ENCODE assay signal across 27 cellular contexts in the genomic region with DNA sequence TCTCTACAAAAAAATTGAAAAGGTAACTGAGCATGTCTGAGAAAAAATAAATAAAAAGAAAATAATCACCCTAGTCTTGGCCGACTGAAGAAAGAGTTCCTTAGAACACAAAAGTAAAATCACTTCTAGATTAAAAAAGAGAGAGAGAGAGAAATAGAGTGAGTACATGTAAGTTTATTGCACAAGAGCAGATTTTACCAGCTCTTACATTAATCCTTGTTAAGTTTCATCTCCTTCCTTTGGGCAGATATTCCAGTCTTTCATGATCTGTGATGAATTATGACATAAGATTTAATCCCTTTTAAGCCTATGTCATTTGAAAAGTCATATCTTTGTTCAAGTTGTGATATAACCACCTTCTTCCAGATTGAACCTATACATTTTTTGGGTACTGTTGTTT. TPM values are rescaled to one million over a fixed set of nuclear protein-coding genes. Genes with fewer than 3 reads are reported as not detected.
DNase-seq lines count a peak whose midpoint lies in the region; ATAC-seq and TF ChIP-seq lines count a peak whose summit lies in the region.
"Had no signal": no experiment of that assay in that cellular context is flagged by ENCODE, and none has a peak within 500 bp of the region (broad histone marks: within the 10 kb centered on the region; RNA-seq: fewer than 3 reads in every experiment).

No MANE protein-coding gene starts in this region.

- no peak overlapping the region for H3K4me3 Mint-ChIP-seq in activated T-helper 1 cell treated with anti-CD3 and anti-CD28 coated beads, Interleukin-12 subunit alpha, Interleukin-12 subunit beta, Interleukin-2, Interleukin-4 antibody, amounts not matched to agents 30 ng/mL and 10 ng/mL and 1 ng/mL, durations not matched to agents 14 hours and 24 hours and 36 hours
- H3K4me3 Mint-ChIP-seq: activated B cell treated with CpG ODN at 0.5 μM for 24 hours; activated CD4-positive, alpha-beta memory T cell treated with anti-CD3 and anti-CD28 coated beads, Interleukin-2, amount 10 ng/mL, durations not matched to agents 7 days and 5 days; naive thymus-derived CD4-positive, alpha-beta T cell; type B pancreatic cell had no signal

- H3K4me1 ChIP-seq in A673 (ENCODE audit: insufficient read depth, low read length, poor library complexity, severe bottlenecking) (peaks cover 28% of the 10 kb centered on the region), left lung (peaks cover 8 to 33% of the 10 kb centered on the region in 2 donors)

- H3K27me3 Mint-ChIP-seq in activated T-helper 1 cell treated with anti-CD3 and anti-CD28 coated beads, Interleukin-12 subunit alpha, Interleukin-12 subunit beta, Interleukin-2, Interleukin-4 antibody, amounts not matched to agents 30 ng/mL and 10 ng/mL and 1 ng/mL, durations not matched to agents 14 hours and 24 hours and 36 hours (ENCODE audit: insufficient read depth): no peaks in the 10 kb centered on the region
- H3K27me3 Mint-ChIP-seq: activated B cell treated with CpG ODN at 0.5 μM for 24 hours; activated CD4-positive, alpha-beta memory T cell treated with anti-CD3 and anti-CD28 coated beads, Interleukin-2, amount 10 ng/mL, durations not matched to agents 7 days and 5 days; naive thymus-derived CD4-positive, alpha-beta T cell; type B pancreatic cell had no signal

- H3K36me3 ChIP-seq in A673 (ENCODE audit: insufficient read depth, low read length, poor library complexity, severe bottlenecking) (no peaks in the 10 kb centered on the region), left lung (no peaks in the 10 kb centered on the region), MG63 (no peaks in the 10 kb centered on the region)
- H3K36me3 ChIP-seq: cardiac muscle cell had no signal

- BruUV-seq in A673 (replicated peaks; lab: Mats Ljungman, UMichigan): no TSS peak

- H3K9me3 ChIP-seq in A673 (ENCODE audit: low read depth, low read length, poor library complexity, severe bottlenecking) (no peaks in the 10 kb centered on the region), left lung (no peaks in the 10 kb centered on the region), MG63 (no peaks in the 10 kb centered on the region)

- POLR2A ChIA-PET in A673 (lab: Charles Lee; ENCODE audit: low non-redundant PET): interaction anchor here (0.6 to 0.7 kb wide), 2 partner anchors 11 to 95 kb away, joined by 3 read pairs; no protein-coding TSS in a partner anchor

- peaks cover 16% of the 10 kb centered on the region for H3K4me1 Mint-ChIP-seq in activated T-helper 1 cell treated with anti-CD3 and anti-CD28 coated beads, Interleukin-12 subunit alpha, Interleukin-12 subunit beta, Interleukin-2, Interleukin-4 antibody, amounts not matched to agents 30 ng/mL and 10 ng/mL and 1 ng/mL, durations not matched to agents 14 hours and 24 hours and 36 hours (ENCODE audit: low read depth)

- no peaks in the 10 kb centered on the region for H3K9me3 Mint-ChIP-seq in activated T-helper 1 cell treated with anti-CD3 and anti-CD28 coated beads, Interleukin-12 subunit alpha, Interleukin-12 subunit beta, Interleukin-2, Interleukin-4 antibody, amounts not matched to agents 30 ng/mL and 10 ng/mL and 1 ng/mL, durations not matched to agents 14 hours and 24 hours and 36 hours
- H3K9me3 Mint-ChIP-seq: activated B cell treated with CpG ODN at 0.5 μM for 24 hours; activated CD4-positive, alpha-beta memory T cell treated with anti-CD3 and anti-CD28 coated beads, Interleukin-2, amount 10 ng/mL, durations not matched to agents 7 days and 5 days; naive thymus-derived CD4-positive, alpha-beta T cell; type B pancreatic cell had no signal

- CTCF ChIA-PET in A673 (lab: Charles Lee): no interaction called here

- no peak overlapping the region for H3K27ac Mint-ChIP-seq in activated T-helper 1 cell treated with anti-CD3 and anti-CD28 coated beads, Interleukin-12 subunit alpha, Interleukin-12 subunit beta, Interleukin-2, Interleukin-4 antibody, amounts not matched to agents 30 ng/mL and 10 ng/mL and 1 ng/mL, durations not matched to agents 14 hours and 24 hours and 36 hours
- H3K27ac Mint-ChIP-seq: activated B cell treated with CpG ODN at 0.5 μM for 24 hours; activated CD4-positive, alpha-beta memory T cell treated with anti-CD3 and anti-CD28 coated beads, Interleukin-2, amount 10 ng/mL, durations not matched to agents 7 days and 5 days; type B pancreatic cell had no signal

- peaks cover 21% of the 10 kb centered on the region for H3K36me3 Mint-ChIP-seq in activated T-helper 1 cell treated with anti-CD3 and anti-CD28 coated beads, Interleukin-12 subunit alpha, Interleukin-12 subunit beta, Interleukin-2, Interleukin-4 antibody, amounts not matched to agents 30 ng/mL and 10 ng/mL and 1 ng/mL, durations not matched to agents 14 hours and 24 hours and 36 hours (ENCODE audit: low read depth)

- DNase-seq in A673 (ENCODE audit: low spot score): peak; percentile 27
- DNase-seq in LNCaP clone FGC (ENCODE audit: low read depth): peak; percentile 39
- peak; percentile 46 for DNase-seq in epithelial cell of esophagus (ENCODE audit: low read depth)
- DNase-seq in left lung: no peak
- no peak for DNase-seq in activated T-helper 1 cell treated with anti-CD3 and anti-CD28 coated beads, Interleukin-12 subunit alpha, Interleukin-12 subunit beta, Interleukin-2, Interleukin-4 antibody, amounts not matched to agents 30 ng/mL and 10 ng/mL and 1 ng/mL, durations not matched to agents 14 hours and 24 hours and 36 hours (ENCODE audit: low spot score)
- DNase-seq in hypothalamus (lab: John Stamatoyannopoulos, UW): no peak
- no peak for DNase-seq in SHP77 (lab: John Stamatoyannopoulos, UW)
- DNase-seq in MG63: no peak
- DNase-seq: activated B cell treated with CpG ODN at 0.5 μM for 24 hours; activated CD4-positive, alpha-beta memory T cell treated with anti-CD3 and anti-CD28 coated beads, Interleukin-2, amount 10 ng/mL, durations not matched to agents 7 days and 5 days; amniotic stem cell; Calu3; dermis blood vessel endothelial cell; GOT3; mesenchymal stem cell; naive thymus-derived CD4-positive, alpha-beta T cell; NCI-H1092; NCI-H187 treated with DMSO at 0.1 percent for 48 hours; NCI-H226; NCI-H774; retina; stimulated activated CD4-positive, alpha-beta T cell treated with anti-CD3 and anti-CD28 coated beads, Interleukin-15, amount 100 ng/mL, for 24 hours; T-helper 9 cell had no signal

- peak overlapping the region; percentile 40 for H3K27ac ChIP-seq in A673 (ENCODE audit: low read depth, low read length, poor library complexity, severe bottlenecking)
- no peak overlapping the region for H3K27ac ChIP-seq in left lung
- H3K27ac ChIP-seq: C4-2B, cardiac muscle cell, KMS-11 had no signal

- H3K27me3 ChIP-seq in A673 (replicated peaks; ENCODE audit: insufficient read depth, low read depth, low read length, poor library complexity): no peaks in the 10 kb centered on the region
- H3K27me3 ChIP-seq in left lung: no peaks in the 10 kb centered on the region
- H3K27me3 ChIP-seq in MG63: no peaks in the 10 kb centered on the region
- H3K27me3 ChIP-seq: cardiac muscle cell had no signal

- no peak for TF ChIP-seq CTCF in A673 (conservative IDR thresholded peaks at IDR 0.05; ENCODE audit: low read depth, low read length)
- TF ChIP-seq CTCF in LNCaP clone FGC (IDR thresholded peaks at IDR 0.05; ENCODE audit: control insufficient read depth, extremely low read depth, insufficient read depth): no peak
- TF ChIP-seq CTCF in epithelial cell of esophagus (IDR thresholded peaks at IDR 0.05; ENCODE audit: insufficient read depth, low read depth, low read length, missing control alignments): no peak
- no peak for TF ChIP-seq CTCF in left lung (IDR thresholded peaks at IDR 0.05)

- H3K4me3 ChIP-seq in A673 (ENCODE audit: low read depth, low read length, poor library complexity, severe bottlenecking) (no peak overlapping the region), LNCaP clone FGC (ENCODE audit: low read depth, low read length) (no peak overlapping the region), epithelial cell of esophagus (ENCODE audit: low read length) (no peak overlapping the region), left lung (no peak overlapping the region), MG63 (no peak overlapping the region)
- H3K4me3 ChIP-seq: cardiac muscle cell had no signal

- ATAC-seq in left lung: peak; percentile 22
- ATAC-seq: naive thymus-derived CD4-positive, alpha-beta T cell had no signal

- intact Hi-C loops in A673 (cut with micrococcal nuclease; ENCODE audit: unreplicated experiment): no loop called here
- intact Hi-C loops in left lung (cut with DNase I): no loop called here
- intact Hi-C loops in activated T-helper 1 cell treated with anti-CD3 and anti-CD28 coated beads, Interleukin-12 subunit alpha, Interleukin-12 subunit beta, Interleukin-2, Interleukin-4 antibody, amounts not matched to agents 30 ng/mL and 10 ng/mL and 1 ng/mL, durations not matched to agents 14 hours and 24 hours and 36 hours (cut with micrococcal nuclease): no loop called here

RNA-seq across cellular contexts. Expression of a gene that starts 54.8 kb away (rescaled TPM):
- total RNA-seq in A673 (2021) (32.0 and 34.8 TPM in 2 replicates), left lung (10 to 100 TPM; 44.8 to 53.5 TPM)
- 54.2 and 54.4 TPM in 2 replicates for total RNA-seq in activated T-helper 1 cell treated with anti-CD3 and anti-CD28 coated beads, Interleukin-12 subunit alpha, Interleukin-12 subunit beta, Interleukin-2, Interleukin-4 antibody, amounts not matched to agents 30 ng/mL and 10 ng/mL and 1 ng/mL, durations not matched to agents 14 hours and 24 hours and 36 hours
- total RNA-seq in MG63 (2014; rRNA removed; shearing (Covaris generic); ENCODE audit: low replicate concordance): 1.2 and 18.8 TPM in 2 replicates

Comparison
In these comparisons a context has a peak if more than half of its experiments do, and no peak if none do; other contexts are left out.
1. DNase-seq: peak in A673 (single experiment), LNCaP clone FGC (single experiment) and epithelial cell of esophagus (single experiment); none in left lung (0 of 2), activated T-helper 1 cell treated with anti-CD3 and anti-CD28 coated beads, Interleukin-12 subunit alpha, Interleukin-12 subunit beta, Interleukin-2, Interleukin-4 antibody, amounts not matched to agents 30 ng/mL and 10 ng/mL and 1 ng/mL, durations not matched to agents 14 hours and 24 hours and 36 hours (single experiment), hypothalamus (0 of 51), SHP77 (0 of 2) and MG63 (single experiment).